Comparison of ENCODE assay signal across 1 cellular context in genomic region chr2:113826346-113827285, GRCh38.
TF ChIP-seq lines count a peak whose summit lies in the region.

No MANE protein-coding gene starts in this region.

TF ChIP-seq in HepG2, 621 proteins besides CTCF, POLR2A, EP300 and RAD21 (continued from another document and continues in another):
- TF ChIP-seq ZBTB44 (CRISPR knock-in tag; IDR thresholded peaks at IDR 0.05) (no peak), ARNTL (CRISPR knock-in tag; IDR thresholded peaks at IDR 0.05) (no peak), CEBPG (CRISPR knock-in tag; IDR thresholded peaks at IDR 0.05) (no peak), ZBTB49 (CRISPR knock-in tag; IDR thresholded peaks at IDR 0.05; ENCODE audit: borderline replicate concordance) (no peak), BCL3 (CRISPR knock-in tag; IDR thresholded peaks at IDR 0.05) (no peak), PRDM10 (CRISPR knock-in tag; IDR thresholded peaks at IDR 0.05; ENCODE audit: low read depth) (no peak), JUND (CRISPR knock-in tag; IDR thresholded peaks at IDR 0.05) (no peak), SNAPC2 (CRISPR knock-in tag; IDR thresholded peaks at IDR 0.05) (no peak), ZNF138 (CRISPR knock-in tag; IDR thresholded peaks at IDR 0.05; ENCODE audit: low read depth) (no peak), ZFP1 (CRISPR knock-in tag; IDR thresholded peaks at IDR 0.05) (no peak), ZNF432 (CRISPR knock-in tag; IDR thresholded peaks at IDR 0.05; ENCODE audit: borderline replicate concordance) (no peak), FOXP4 (CRISPR knock-in tag; IDR thresholded peaks at IDR 0.05) (no peak), MTF1 (CRISPR knock-in tag; IDR thresholded peaks at IDR 0.05) (no peak), RFX1 (IDR thresholded peaks at IDR 0.05) (no peak), CCAR2 (optimal IDR thresholded peaks at IDR 0.05; ENCODE audit: low read depth, low read length) (no peak), ZNF773 (CRISPR knock-in tag; IDR thresholded peaks at IDR 0.05; ENCODE audit: borderline replicate concordance) (no peak), ZNF512B (CRISPR knock-in tag; IDR thresholded peaks at IDR 0.05; ENCODE audit: borderline replicate concordance) (no peak), SIN3A (IDR thresholded peaks at IDR 0.05; ENCODE audit: borderline replicate concordance, low read depth, low read length) (no peak), CAMTA2 (CRISPR knock-in tag; IDR thresholded peaks at IDR 0.05; ENCODE audit: borderline replicate concordance) (no peak), TRIM22 (IDR thresholded peaks at IDR 0.05) (no peak), ZNF350 (CRISPR knock-in tag; IDR thresholded peaks at IDR 0.05; ENCODE audit: borderline replicate concordance, low read depth) (no peak), IKZF5 (CRISPR knock-in tag; IDR thresholded peaks at IDR 0.05) (no peak), ZNF362 (CRISPR knock-in tag; IDR thresholded peaks at IDR 0.05; ENCODE audit: borderline replicate concordance) (0 out of 2 replicates have a peak, but pooled peaks have one; percentile 23), ZNF678 (CRISPR knock-in tag; IDR thresholded peaks at IDR 0.05) (no peak), ZNF557 (CRISPR knock-in tag; IDR thresholded peaks at IDR 0.05) (no peak), NFATC3 (CRISPR knock-in tag; IDR thresholded peaks at IDR 0.05) (no peak), ATAD3A (CRISPR knock-in tag; IDR thresholded peaks at IDR 0.05) (no peak), PAX8 (CRISPR knock-in tag; IDR thresholded peaks at IDR 0.05; ENCODE audit: borderline replicate concordance) (no peak), DR1 (CRISPR knock-in tag; IDR thresholded peaks at IDR 0.05) (no peak), ZGPAT (CRISPR knock-in tag; IDR thresholded peaks at IDR 0.05) (no peak), CCDC6 (CRISPR knock-in tag; IDR thresholded peaks at IDR 0.05) (no peak), GATAD1 (CRISPR knock-in tag; IDR thresholded peaks at IDR 0.05) (no peak), ZNF558 (CRISPR knock-in tag; IDR thresholded peaks at IDR 0.05; ENCODE audit: borderline replicate concordance) (no peak), ZNF143 (CRISPR knock-in tag; IDR thresholded peaks at IDR 0.05) (no peak), ZFY (CRISPR knock-in tag; IDR thresholded peaks at IDR 0.05) (no peak), MXD1 (CRISPR knock-in tag; IDR thresholded peaks at IDR 0.05) (no peak), ZNF841 (CRISPR knock-in tag; IDR thresholded peaks at IDR 0.05; ENCODE audit: borderline replicate concordance) (no peak), SCMH1 (CRISPR knock-in tag; IDR thresholded peaks at IDR 0.05; ENCODE audit: borderline replicate concordance) (no peak), MXD3 (CRISPR knock-in tag; IDR thresholded peaks at IDR 0.05) (no peak), HMG20A (CRISPR knock-in tag; IDR thresholded peaks at IDR 0.05; ENCODE audit: borderline replicate concordance) (peak; percentile 46; the same call in 1 of the 2 replicates)
